ENCODE assay signal across 16 cellular contexts in the genomic region with DNA sequence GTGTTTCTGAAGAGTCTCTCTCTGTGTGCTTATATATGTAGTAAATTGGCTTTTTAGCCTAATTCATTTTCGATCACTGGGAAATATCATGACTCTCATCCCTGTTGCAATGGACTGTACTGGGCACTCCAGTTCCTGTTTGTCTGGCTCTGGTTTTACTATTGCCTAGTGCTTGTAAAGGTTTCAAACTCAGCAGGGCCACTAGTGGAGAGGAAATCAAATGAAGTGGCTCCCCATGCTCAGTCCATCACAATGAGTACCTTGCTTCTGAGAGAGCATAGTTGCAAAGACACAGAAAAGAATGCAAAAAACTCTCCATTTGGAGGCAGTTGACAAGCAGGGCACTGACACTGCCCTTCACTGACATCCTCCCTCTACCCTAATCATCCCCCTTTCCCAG.
DNase-seq lines count a peak whose midpoint lies in the region; ATAC-seq, FAIRE-seq and TF ChIP-seq lines count a peak whose summit lies in the region.
"Had no signal": no experiment of that assay in that cellular context is flagged by ENCODE, and none has a peak within 500 bp of the region (broad histone marks: within the 10 kb centered on the region; RNA-seq: fewer than 3 reads in every experiment).

No MANE protein-coding gene starts in this region.

- no peak overlapping the region for H3K14ac ChIP-seq in H1 (ENCODE audit: insufficient read length)

- H3K27me3 ChIP-seq in cardiac muscle cell: no peaks in the 10 kb centered on the region
- H3K27me3 ChIP-seq in heart right ventricle: no peaks in the 10 kb centered on the region
- H3K27me3 ChIP-seq in H1 (replicated peaks in 1 of 4; ENCODE audit: control insufficient read depth in 3 of 4, extremely low read depth in 1 of 4, insufficient read depth in 3 of 4, low read length in 3 of 4): no peaks in the 10 kb centered on the region
- H3K27me3 ChIP-seq: BLaER1 had no signal

- no peaks in the 10 kb centered on the region for H3K4me1 Mint-ChIP-seq in Calu3 (ENCODE audit: low read depth, unreplicated experiment)
- H3K4me1 Mint-ChIP-seq: CD8-positive, alpha-beta memory T cell had no signal

- H3K4me3 ChIP-seq in cardiac muscle cell (no peak overlapping the region), heart right ventricle (no peak overlapping the region), H1 (ENCODE audit: extremely low read depth in 1 of 4, insufficient read depth in 2 of 4, low read depth in 3 of 4, low read length in 4 of 4) (no peak overlapping the region)
- H3K4me3 ChIP-seq: BLaER1, GM12878 had no signal

- no peak for TF ChIP-seq POLR2A in H1 (IDR thresholded peaks at IDR 0.05; ENCODE audit: control extremely low read depth in 1 of 2, low read depth in 2 of 2, low read length in 2 of 2)

- H3K27ac ChIP-seq in cardiac muscle cell (peak overlapping the region; percentile 13), heart right ventricle (no peak overlapping the region), H1 (ENCODE audit: low read depth, low read length) (no peak overlapping the region)
- H3K27ac ChIP-seq: BLaER1 had no signal

- POLR2A ChIA-PET in H1 (lab: Charles Lee; ENCODE audit: partially characterized antibody): no interaction called here

- H3K4me2 ChIP-seq in H1 (ENCODE audit: insufficient read depth in 1 of 2, low read depth in 2 of 2, low read length in 2 of 2): no peak overlapping the region
- H3K4me2 ChIP-seq: BLaER1 had no signal

- H3K23me2 ChIP-seq in H1 (ENCODE audit: low read depth, low read length): no peaks in the 10 kb centered on the region

- no peak for TF ChIP-seq EP300 in H1 (IDR thresholded peaks at IDR 0.05; ENCODE audit: borderline replicate concordance in 1 of 2, low read depth in 2 of 2, low read length in 2 of 2)

- no peak overlapping the region for H4K91ac ChIP-seq in H1 (replicated peaks; ENCODE audit: insufficient read length, low read length)

- H3K4me3 Mint-ChIP-seq in Calu3 (ENCODE audit: low read depth, unreplicated experiment): no peak overlapping the region
- H3K4me3 Mint-ChIP-seq: CD8-positive, alpha-beta memory T cell had no signal

- no peaks in the 10 kb centered on the region for H3K36me3 Mint-ChIP-seq in Calu3 (ENCODE audit: insufficient read depth, unreplicated experiment)
- H3K36me3 Mint-ChIP-seq: CD8-positive, alpha-beta memory T cell had no signal

- WGBS in heart right ventricle, 2 donors: 92 to 95% methylated on average over 1 of the region's 1 CpG
- 100% methylated on average over 1 of the region's 1 CpG; no CpG with 5 or more reads in 1 of the 2 experiments for WGBS in H1 (ENCODE audit: extremely low coverage in 1 of 2, insufficient coverage in 1 of 2, insufficient read length in 1 of 2, insufficient replicate concordance in 2 of 2, low coverage in 1 of 2, low lambda C conversion rate in 2 of 2, missing lambda C conversion rate in 1 of 2), 2 experiments

- intact Hi-C loops in heart right ventricle (cut with DNase I) (no loop called here), Calu3 (cut with micrococcal nuclease; ENCODE audit: unreplicated experiment) (no loop called here)

- no peak overlapping the region for H2AFZ ChIP-seq in H1 (ENCODE audit: low read length)

- DNase-seq in cardiac muscle cell (ENCODE audit: low read depth in 1 of 2, low spot score in 1 of 2): peak in 1 of 2 donors; percentile 56
- no peak for DNase-seq in heart right ventricle
- no peak for DNase-seq in H1 (ENCODE audit: low read depth in 1 of 2, low spot score in 2 of 2)
- DNase-seq in iPS-NIHi11 (ENCODE audit: low spot score): peak; percentile 44
- no peak for DNase-seq in Calu3
- DNase-seq in NCI-H187 (lab: John Stamatoyannopoulos, UW): no peak
- DNase-seq in NCI-H510A (lab: John Stamatoyannopoulos, UW): no peak
- DNase-seq: 8988T; AML-193; Caco-2; CD8-positive, alpha-beta memory T cell had no signal

- no peak overlapping the region for H2BK120ac ChIP-seq in H1 (replicated peaks; ENCODE audit: low read depth, low read length)

- no peak overlapping the region for H2BK5ac ChIP-seq in H1 (ENCODE audit: low read depth, low read length)

- no TSS peak for BruUV-seq in Calu3 (replicated peaks; lab: Mats Ljungman, UMichigan)

- FAIRE-seq in H1 (lab: Jason Lieb, UNC): peak; percentile 85
- FAIRE-seq: GM12878, GM18507 had no signal

- H4K5ac ChIP-seq in H1 (ENCODE audit: insufficient read length, low read depth, low read length): no peak overlapping the region

- no peaks in the 10 kb centered on the region for H3K9me3 Mint-ChIP-seq in Calu3 (ENCODE audit: low read depth, unreplicated experiment)

- H2BK12ac ChIP-seq in H1 (ENCODE audit: low read depth, low read length): no peak overlapping the region

- no peak overlapping the region for H3K23ac ChIP-seq in H1 (ENCODE audit: insufficient read length)

- H2BK20ac ChIP-seq in H1 (ENCODE audit: low read length): 0 out of 2 replicates have a peak overlapping the region, but pooled peaks have one; percentile 8

- peaks cover 32% of the 10 kb centered on the region for H3K4me1 ChIP-seq in cardiac muscle cell (ENCODE audit: low read depth)
- no peaks in the 10 kb centered on the region for H3K4me1 ChIP-seq in heart right ventricle
- peaks cover 0 to 7% (median 2%) of the 10 kb centered on the region in 4 experiments; a peak in 5 of 7 replicates for H3K4me1 ChIP-seq in H1 (replicated peaks in 1 of 4; ENCODE audit: control insufficient read depth in 3 of 4, insufficient read depth in 4 of 4, low read length in 3 of 4)
- H3K4me1 ChIP-seq: BLaER1, Caco-2 had no signal

- no peaks in the 10 kb centered on the region for H3K36me3 ChIP-seq in cardiac muscle cell
- H3K36me3 ChIP-seq in heart right ventricle: no peaks in the 10 kb centered on the region
- no peaks in the 10 kb centered on the region for H3K36me3 ChIP-seq in H1 (ENCODE audit: control insufficient read depth in 2 of 4, insufficient read depth in 4 of 4, low read length in 3 of 4)
- H3K36me3 ChIP-seq: BLaER1 had no signal

- no peak; a peak in 1 of 4 replicates for TF ChIP-seq RAD21 in H1 (IDR thresholded peaks at IDR 0.05 in 1 of 2, conservative IDR thresholded peaks at IDR 0.05 in 1 of 2; ENCODE audit: low read depth in 2 of 2, low read length in 2 of 2)

- no peaks in the 10 kb centered on the region for H3K79me2 ChIP-seq in H1 (ENCODE audit: control insufficient read depth in 1 of 2, insufficient read depth in 2 of 2, low read length in 2 of 2)

- no peak for ATAC-seq in heart right ventricle
- ATAC-seq in SK-N-SH treated with all-trans-retinoic acid at 6 μM for 48 hours: no peak
- ATAC-seq: GM12878, HCT116 had no signal

- TF ChIP-seq CTCF in cardiac muscle cell (IDR thresholded peaks at IDR 0.05; ENCODE audit: low read depth, low read length) (no peak), heart right ventricle (IDR thresholded peaks at IDR 0.05) (no peak), H1 (IDR thresholded peaks at IDR 0.05; ENCODE audit: control extremely low read depth in 1 of 3, insufficient read depth in 1 of 3, low read depth in 1 of 3, low read length in 3 of 3) (no peak), Calu3 (IDR thresholded peaks at IDR 0.05; ENCODE audit: unreplicated experiment) (no peak)

- no peak overlapping the region for H3K9ac ChIP-seq in H1 (replicated peaks in 1 of 4; ENCODE audit: extremely low read depth in 1 of 4, low read depth in 3 of 4, low read length in 3 of 4)
- H3K9ac ChIP-seq: BLaER1 had no signal

- CTCF ChIA-PET in H1 (lab: Charles Lee; ENCODE audit: partially characterized antibody) (no interaction called here), Calu3 (lab: Charles Lee) (no interaction called here)

- no peak overlapping the region for H3K4ac ChIP-seq in H1 (replicated peaks; ENCODE audit: insufficient read length, low read depth, low read length)

- H2AK5ac ChIP-seq in H1 (ENCODE audit: low read depth, low read length): no peak overlapping the region

- H2BK15ac ChIP-seq in H1 (ENCODE audit: low read length): no peak overlapping the region

- no peak overlapping the region for H3K18ac ChIP-seq in H1 (ENCODE audit: extremely low read depth, low read length)

- H3K79me1 ChIP-seq in H1 (ENCODE audit: low read depth, low read length): no peaks in the 10 kb centered on the region

- H3K27me3 Mint-ChIP-seq in Calu3 (ENCODE audit: unreplicated experiment): peaks cover 21% of the 10 kb centered on the region

- no peak overlapping the region for H3K27ac Mint-ChIP-seq in Calu3 (ENCODE audit: unreplicated experiment)
- H3K27ac Mint-ChIP-seq: CD8-positive, alpha-beta memory T cell had no signal

- no peaks in the 10 kb centered on the region for H4K20me1 ChIP-seq in H1 (replicated peaks in 1 of 2; ENCODE audit: control insufficient read depth in 1 of 2, insufficient read depth in 2 of 2, low read length in 2 of 2)
- H4K20me1 ChIP-seq: BLaER1 had no signal

- H3K9me3 ChIP-seq in cardiac muscle cell (ENCODE audit: low read depth) (no peaks in the 10 kb centered on the region), heart right ventricle (no peaks in the 10 kb centered on the region), H1 (ENCODE audit: insufficient read depth in 2 of 2, low read depth in 1 of 2, low read length in 1 of 2) (peaks cover 6 to 8% of the 10 kb centered on the region in 2 experiments; a peak in 2 of 4 replicates)
- H3K9me3 ChIP-seq: BLaER1, Caco-2 had no signal

- H4K8ac ChIP-seq in H1 (ENCODE audit: extremely low read depth, insufficient read depth, low read length): no peak overlapping the region

- no peak overlapping the region for H3K56ac ChIP-seq in H1 (replicated peaks; ENCODE audit: insufficient read length, low read depth, low read length)

TF ChIP-seq in H1, 55 proteins besides CTCF, POLR2A, EP300 and RAD21:
- TF ChIP-seq YY1 (IDR thresholded peaks at IDR 0.05; ENCODE audit: low read depth, low read length): 0 out of 2 replicates have a peak, but pooled peaks have one; percentile 7
- TF ChIP-seq SRF (IDR thresholded peaks at IDR 0.05; ENCODE audit: low read depth, low read length): no peak
- peak; percentile 40; the same call in 1 of the 2 replicates for TF ChIP-seq SP1 (IDR thresholded peaks at IDR 0.05; ENCODE audit: low read depth, low read length)

TF ChIP-seq in SK-N-SH treated with all-trans-retinoic acid at 6 μM for 48 hours, 23 proteins besides CTCF, POLR2A, EP300 and RAD21 (continues in another document):
- no peak for TF ChIP-seq ISL1 (CRISPR knock-in tag; IDR thresholded peaks at IDR 0.05)
- TF ChIP-seq BACH2 (CRISPR knock-in tag; IDR thresholded peaks at IDR 0.05; ENCODE audit: borderline replicate concordance): no peak
- TF ChIP-seq, protein P1, sequence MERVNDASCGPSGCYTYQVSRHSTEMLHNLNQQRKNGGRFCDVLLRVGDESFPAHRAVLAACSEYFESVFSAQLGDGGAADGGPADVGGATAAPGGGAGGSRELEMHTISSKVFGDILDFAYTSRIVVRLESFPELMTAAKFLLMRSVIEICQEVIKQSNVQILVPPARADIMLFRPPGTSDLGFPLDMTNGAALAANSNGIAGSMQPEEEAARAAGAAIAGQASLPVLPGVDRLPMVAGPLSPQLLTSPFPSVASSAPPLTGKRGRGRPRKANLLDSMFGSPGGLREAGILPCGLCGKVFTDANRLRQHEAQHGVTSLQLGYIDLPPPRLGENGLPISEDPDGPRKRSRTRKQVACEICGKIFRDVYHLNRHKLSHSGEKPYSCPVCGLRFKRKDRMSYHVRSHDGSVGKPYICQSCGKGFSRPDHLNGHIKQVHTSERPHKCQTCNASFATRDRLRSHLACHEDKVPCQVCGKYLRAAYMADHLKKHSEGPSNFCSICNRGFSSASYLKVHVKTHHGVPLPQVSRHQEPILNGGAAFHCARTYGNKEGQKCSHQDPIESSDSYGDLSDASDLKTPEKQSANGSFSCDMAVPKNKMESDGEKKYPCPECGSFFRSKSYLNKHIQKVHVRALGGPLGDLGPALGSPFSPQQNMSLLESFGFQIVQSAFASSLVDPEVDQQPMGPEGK (CRISPR knock-in tag; IDR thresholded peaks at IDR 0.05; ENCODE audit: borderline replicate concordance): no peak
